ENCODE assay signal across 27 cellular contexts in genomic region chr16:13041180-13041579, GRCh38.
"Had no signal": no experiment of that assay in that cellular context is flagged by ENCODE, and none has a peak within 500 bp of the region (broad histone marks: within the 10 kb centered on the region; RNA-seq: fewer than 3 reads in every experiment).

No MANE protein-coding gene starts in this region.

- H3K27me3 Mint-ChIP-seq: activated B cell treated with CpG ODN at 0.5 μM for 24 hours; activated CD4-positive, alpha-beta memory T cell treated with anti-CD3 and anti-CD28 coated beads, Interleukin-2, amount 10 ng/mL, durations not matched to agents 7 days and 5 days; activated CD8-positive, alpha-beta memory T cell treated with anti-CD3 and anti-CD28 coated beads, Interleukin-2, amount 10 ng/mL, durations not matched to agents 7 days and 5 days; activated naive CD8-positive, alpha-beta T cell treated with anti-CD3 and anti-CD28 coated beads, Interleukin-2, amount 10 ng/mL, durations not matched to agents 7 days and 5 days had no signal

- H3K36me3 Mint-ChIP-seq: activated CD8-positive, alpha-beta memory T cell treated with anti-CD3 and anti-CD28 coated beads, Interleukin-2, amount 10 ng/mL, durations not matched to agents 7 days and 5 days; activated naive CD4-positive, alpha-beta T cell treated with anti-CD3 and anti-CD28 coated beads, Interleukin-2, amount 50 U/mL, for 24 hours; activated naive CD8-positive, alpha-beta T cell treated with anti-CD3 and anti-CD28 coated beads, Interleukin-2, amount 10 ng/mL, durations not matched to agents 7 days and 5 days had no signal

- H3K4me3 Mint-ChIP-seq: activated B cell treated with CpG ODN at 0.5 μM for 24 hours; activated CD4-positive, alpha-beta memory T cell treated with anti-CD3 and anti-CD28 coated beads, Interleukin-2, amount 10 ng/mL, durations not matched to agents 7 days and 5 days; activated CD8-positive, alpha-beta memory T cell treated with anti-CD3 and anti-CD28 coated beads, Interleukin-2, amount 10 ng/mL, durations not matched to agents 7 days and 5 days; activated naive CD4-positive, alpha-beta T cell treated with anti-CD3 and anti-CD28 coated beads, Interleukin-2, amount 50 U/mL, for 24 hours; activated naive CD8-positive, alpha-beta T cell treated with anti-CD3 and anti-CD28 coated beads, Interleukin-2, amount 10 ng/mL, durations not matched to agents 7 days and 5 days; activated T-cell treated with anti-CD3 and anti-CD28 coated beads, Interleukin-2, amount 50 U/mL, for 72 hours had no signal

- H3K4me2 ChIP-seq: PC-9 had no signal

- H3K27me3 ChIP-seq: ascending aorta, breast epithelium had no signal

- ATAC-seq: activated CD8-positive, alpha-beta memory T cell treated with anti-CD3 and anti-CD28 coated beads, Interleukin-2, amount 10 ng/mL, durations not matched to agents 7 days and 5 days; activated T-cell treated with anti-CD3 and anti-CD28 coated beads, Interleukin-2, amount 50 U/mL, for 72 hours had no signal

- H3K36me3 ChIP-seq: ascending aorta, breast epithelium had no signal

- H3K4me1 Mint-ChIP-seq: activated B cell treated with CpG ODN at 0.5 μM for 24 hours; activated CD4-positive, alpha-beta memory T cell treated with anti-CD3 and anti-CD28 coated beads, Interleukin-2, amount 10 ng/mL, durations not matched to agents 7 days and 5 days; activated CD8-positive, alpha-beta memory T cell treated with anti-CD3 and anti-CD28 coated beads, Interleukin-2, amount 10 ng/mL, durations not matched to agents 7 days and 5 days; activated naive CD4-positive, alpha-beta T cell treated with anti-CD3 and anti-CD28 coated beads, Interleukin-2, amount 50 U/mL, for 24 hours; activated naive CD8-positive, alpha-beta T cell treated with anti-CD3 and anti-CD28 coated beads, Interleukin-2, amount 10 ng/mL, durations not matched to agents 7 days and 5 days had no signal

- H3K9me3 ChIP-seq: ascending aorta had no signal

- H3K27ac Mint-ChIP-seq: activated B cell treated with CpG ODN at 0.5 μM for 24 hours; activated CD4-positive, alpha-beta memory T cell treated with anti-CD3 and anti-CD28 coated beads, Interleukin-2, amount 10 ng/mL, durations not matched to agents 7 days and 5 days; activated CD8-positive, alpha-beta memory T cell treated with anti-CD3 and anti-CD28 coated beads, Interleukin-2, amount 10 ng/mL, durations not matched to agents 7 days and 5 days; activated naive CD4-positive, alpha-beta T cell treated with anti-CD3 and anti-CD28 coated beads, Interleukin-2, amount 50 U/mL, for 24 hours; activated naive CD8-positive, alpha-beta T cell treated with anti-CD3 and anti-CD28 coated beads, Interleukin-2, amount 10 ng/mL, durations not matched to agents 7 days and 5 days; activated T-cell treated with anti-CD3 and anti-CD28 coated beads, Interleukin-2, amount 50 U/mL, for 72 hours; activated T-helper 2 cell treated with anti-CD3 and anti-CD28 coated beads, Interferon-gamma antibody, Interleukin-2, Interleukin-4, amounts not matched to agents 10 μg/mL and 5 μg/mL and 100 μg/mL, durations not matched to agents 14 hours and 24 hours and 36 hours had no signal

- H3K4me3 ChIP-seq: ascending aorta, breast epithelium, PC-9 had no signal

- H2AFZ ChIP-seq: PC-9 had no signal

- H3K27ac ChIP-seq: ascending aorta, breast epithelium, PC-9 had no signal

- DNase-seq: activated B cell treated with CpG ODN at 0.5 μM for 24 hours; activated CD4-positive, alpha-beta memory T cell treated with anti-CD3 and anti-CD28 coated beads, Interleukin-2, amount 10 ng/mL, durations not matched to agents 7 days and 5 days; activated CD4-positive, alpha-beta T cell treated with anti-CD3 and anti-CD28 coated beads for 48 hours; activated CD4-positive, CD25-positive, alpha-beta regulatory T cell treated with anti-CD3 and anti-CD28 coated beads, Interleukin-2, amount 50 U/mL, for 72 hours; activated CD8-positive, alpha-beta memory T cell treated with anti-CD3 and anti-CD28 coated beads for 24 hours; activated CD8-positive, alpha-beta memory T cell treated with anti-CD3 and anti-CD28 coated beads, Interleukin-2, amount 10 ng/mL, durations not matched to agents 7 days and 5 days; activated CD8-positive, alpha-beta memory T cell treated with anti-CD3 and anti-CD28 coated beads, Interleukin-2, amount 50 U/mL, for 48 hours; activated gamma-delta T cell; activated naive CD4-positive, alpha-beta T cell treated with Interleukin-2 at 50 U/mL for 16 hours; activated naive CD8-positive, alpha-beta T cell treated with anti-CD3 and anti-CD28 coated beads, Interleukin-2, amount 10 ng/mL, durations not matched to agents 7 days and 5 days; activated T-cell treated with anti-CD3 and anti-CD28 coated beads, Interleukin-2, amount 50 U/mL, for 72 hours; amygdala; MM.1S; MV-4-11; NCI-H1092; NCI-H1436 treated with DMSO at 0.1 percent for 48 hours; NCI-H1694 treated with DMSO at 0.1 percent for 48 hours; NCI-H2029; NCI-H345; PC-9; Right ventricle myocardium superior; SW 1271; T1000 had no signal

- H3K4me1 ChIP-seq: ascending aorta, breast epithelium had no signal
